17 cellular contexts compared by ENCODE assay signal in genomic region chr1:88009916-88010315, GRCh38.
DNase-seq lines count a peak whose midpoint lies in the region; ATAC-seq, FAIRE-seq and TF ChIP-seq lines count a peak whose summit lies in the region.
"Had no signal": no experiment of that assay in that cellular context is flagged by ENCODE, and none has a peak within 500 bp of the region (broad histone marks: within the 10 kb centered on the region; RNA-seq: fewer than 3 reads in every experiment).

No MANE protein-coding gene starts in this region.

- TF ChIP-seq POLR2A in HepG2 (IDR thresholded peaks at IDR 0.05; ENCODE audit: insufficient read depth in 1 of 2, low read depth in 2 of 2, low read length in 2 of 2), result no peak
- TF ChIP-seq POLR2A in right lobe of liver (IDR thresholded peaks at IDR 0.05), result no peak

- TF ChIP-seq RAD21 in HepG2 (CRISPR knock-in tag; IDR thresholded peaks at IDR 0.05), result no peak

- H3K9ac ChIP-seq in HepG2 (ENCODE audit: insufficient read depth, low read depth, low read length), result no peak overlapping the region
- H3K9ac ChIP-seq in keratinocyte (ENCODE audit: control insufficient read depth, extremely low read depth, insufficient read depth, low read length), result no peak overlapping the region
- H3K9ac ChIP-seq: BLaER1 treated with 17β-estradiol and CSF1 and Interleukin-3, amounts not matched to agents 10 nM and 100 nM had no signal

- no peak overlapping the region for H3K27ac Mint-ChIP-seq in type B pancreatic cell
- H3K27ac Mint-ChIP-seq in stimulated activated memory B cell treated with anti-CD40 and anti-IgM and Interleukin-4, amounts not matched to agents 10 μg/mL and 1 μg/mL and 100 μg/mL, for 72 hours, result no peak overlapping the region

- in situ Hi-C loops in HepG2 (cut with HindIII; ENCODE audit: extremely low pct_ligation_motif_present, low pct_unique_long_range_greater_than_20kb), result no loop called here

- intact Hi-C loops in HepG2 (cut with micrococcal nuclease; ENCODE audit: unreplicated experiment), result no loop called here
- intact Hi-C loops in right lobe of liver (cut with DNase I), result no loop called here

- no peak; the same call in 1 of the 3 replicates for ATAC-seq in HepG2
- no peak for ATAC-seq in right lobe of liver
- ATAC-seq in RWPE2 (ENCODE audit: low read depth), result no peak
- ATAC-seq in stimulated activated memory B cell treated with anti-CD40 and anti-IgM and Interleukin-4, amounts not matched to agents 10 μg/mL and 1 μg/mL and 100 μg/mL, for 72 hours, result no peak
- ATAC-seq: K562, SK-N-SH treated with all-trans-retinoic acid at 6 μM for 48 hours had no signal

- POLR2A ChIA-PET in HepG2 (lab: Yijun Ruan, JAX), result no interaction called here

- no TSS peak for BruUV-seq in HepG2 (replicated peaks; lab: Mats Ljungman, UMichigan)

- H3K27me3 Mint-ChIP-seq in type B pancreatic cell, result no peaks in the 10 kb centered on the region
- H3K27me3 Mint-ChIP-seq in stimulated activated memory B cell treated with anti-CD40 and anti-IgM and Interleukin-4, amounts not matched to agents 10 μg/mL and 1 μg/mL and 100 μg/mL, for 72 hours, result no peaks in the 10 kb centered on the region

- H3K4me2 ChIP-seq in HepG2 (ENCODE audit: low read depth, low read length) (no peak overlapping the region), keratinocyte (ENCODE audit: control insufficient read depth, extremely low read depth, insufficient read depth, low read depth, low read length) (no peak overlapping the region)
- H3K4me2 ChIP-seq: BLaER1 treated with 17β-estradiol and CSF1 and Interleukin-3, amounts not matched to agents 10 nM and 100 nM had no signal

- H3K79me2 ChIP-seq in HepG2 (ENCODE audit: insufficient read depth, low read length) (no peaks in the 10 kb centered on the region), keratinocyte (ENCODE audit: control insufficient read depth, insufficient read depth, low read length) (no peaks in the 10 kb centered on the region)

- DNase-seq in HepG2 (ENCODE audit: low spot score) (no peak), right lobe of liver (no peak), RWPE2 (ENCODE audit: low spot score) (no peak), keratinocyte (ENCODE audit: low read depth, low spot score) (no peak), type B pancreatic cell (ENCODE audit: extremely low spot score, unreplicated experiment) (no peak), dedifferentiated amniotic fluid mesenchymal stem cell (ENCODE audit: extremely low spot score) (no peak), HCEC 1CT (no peak)
- DNase-seq: GF-D8, NCI-H1436, NCI-H2029, NCI-H524, Peyer's patch, SHP77 had no signal

- no peaks in the 10 kb centered on the region for H3K4me1 Mint-ChIP-seq in type B pancreatic cell (ENCODE audit: unreplicated experiment)
- no peaks in the 10 kb centered on the region for H3K4me1 Mint-ChIP-seq in stimulated activated memory B cell treated with anti-CD40 and anti-IgM and Interleukin-4, amounts not matched to agents 10 μg/mL and 1 μg/mL and 100 μg/mL, for 72 hours

- 4% methylated on average over 1 of the region's 1 CpG for WGBS in HepG2 (ENCODE audit: low lambda C conversion rate)
- WGBS in right lobe of liver (ENCODE audit: insufficient coverage, low coverage, low lambda C conversion rate, missing lambda C conversion rate), result 50% methylated on average over 1 of the region's 1 CpG

- dilution Hi-C loops in keratinocyte (cut with MboI; ENCODE audit: extremely low pct_ligation_motif_present, low sequenced_read_pairs), result no loop called here

- H3K27me3 ChIP-seq in HepG2 (ENCODE audit: control insufficient read depth in 1 of 2, insufficient read depth in 2 of 2, low read length in 2 of 2), result no peaks in the 10 kb centered on the region
- no peaks in the 10 kb centered on the region for H3K27me3 ChIP-seq in right lobe of liver
- no peaks in the 10 kb centered on the region for H3K27me3 ChIP-seq in RWPE2 (ENCODE audit: insufficient read depth, poor library complexity, severe bottlenecking)
- H3K27me3 ChIP-seq in keratinocyte (ENCODE audit: control insufficient read depth, extremely low read depth, insufficient read depth, low read length), result no peaks in the 10 kb centered on the region
- H3K27me3 ChIP-seq: BLaER1 treated with 17β-estradiol and CSF1 and Interleukin-3, amounts not matched to agents 10 nM and 100 nM; Peyer's patch had no signal

- no peaks in the 10 kb centered on the region for H3K9me1 ChIP-seq in keratinocyte (ENCODE audit: control insufficient read depth, extremely low read depth, insufficient read depth, low read length)

- H3K4me1 ChIP-seq in HepG2 (ENCODE audit: insufficient read depth, low read length) (no peaks in the 10 kb centered on the region), right lobe of liver (no peaks in the 10 kb centered on the region), RWPE2 (ENCODE audit: insufficient read depth, poor library complexity, severe bottlenecking) (peaks cover 11% of the 10 kb centered on the region), keratinocyte (ENCODE audit: control insufficient read depth, extremely low read depth, insufficient read depth, low read length) (peaks cover 19% of the 10 kb centered on the region)
- H3K4me1 ChIP-seq: Peyer's patch had no signal

- H3K9me3 ChIP-seq in HepG2 (ENCODE audit: low read length), result no peaks in the 10 kb centered on the region
- no peaks in the 10 kb centered on the region for H3K9me3 ChIP-seq in right lobe of liver
- H3K9me3 ChIP-seq in RWPE2 (ENCODE audit: severe bottlenecking), result no peaks in the 10 kb centered on the region
- H3K9me3 ChIP-seq in keratinocyte (ENCODE audit: control insufficient read depth, low read depth, low read length), result no peaks in the 10 kb centered on the region
- H3K9me3 ChIP-seq: BLaER1 treated with 17β-estradiol and CSF1 and Interleukin-3, amounts not matched to agents 10 nM and 100 nM; Peyer's patch had no signal

- H3K36me3 ChIP-seq in HepG2 (replicated peaks in 1 of 2; ENCODE audit: control insufficient read depth in 1 of 2, insufficient read depth in 2 of 2, low read length in 2 of 2), result no peaks in the 10 kb centered on the region
- no peaks in the 10 kb centered on the region for H3K36me3 ChIP-seq in right lobe of liver
- no peaks in the 10 kb centered on the region for H3K36me3 ChIP-seq in RWPE2 (ENCODE audit: low read depth)
- H3K36me3 ChIP-seq in keratinocyte (ENCODE audit: control insufficient read depth in 2 of 2, extremely low read depth in 1 of 2, insufficient read depth in 2 of 2, low read length in 2 of 2), result no peaks in the 10 kb centered on the region
- H3K36me3 ChIP-seq: BLaER1 treated with 17β-estradiol and CSF1 and Interleukin-3, amounts not matched to agents 10 nM and 100 nM; Peyer's patch had no signal

- H3K36me3 Mint-ChIP-seq in type B pancreatic cell, result no peaks in the 10 kb centered on the region
- H3K36me3 Mint-ChIP-seq in stimulated activated memory B cell treated with anti-CD40 and anti-IgM and Interleukin-4, amounts not matched to agents 10 μg/mL and 1 μg/mL and 100 μg/mL, for 72 hours, result no peaks in the 10 kb centered on the region

- H3K27ac ChIP-seq in HepG2 (ENCODE audit: extremely low read length, insufficient read depth, low read length), result no peak overlapping the region
- H3K27ac ChIP-seq in right lobe of liver, result no peak overlapping the region
- no peak overlapping the region for H3K27ac ChIP-seq in RWPE2 (ENCODE audit: poor library complexity, severe bottlenecking)
- no peak overlapping the region for H3K27ac ChIP-seq in keratinocyte (ENCODE audit: control insufficient read depth, insufficient read depth, low read length)
- H3K27ac ChIP-seq: BLaER1 treated with 17β-estradiol and CSF1 and Interleukin-3, amounts not matched to agents 10 nM and 100 nM; Peyer's patch had no signal

- TF ChIP-seq CTCF in HepG2 (CRISPR knock-in tag; IDR thresholded peaks at IDR 0.05), result peak; percentile 20; the same call in 1 of the 2 replicates
- TF ChIP-seq CTCF in right lobe of liver (IDR thresholded peaks at IDR 0.05), result peak in 2 of 4 donors; percentile 7 to 9
- TF ChIP-seq CTCF in RWPE2 (IDR thresholded peaks at IDR 0.05; ENCODE audit: poor library complexity, severe bottlenecking), result peak; percentile 6
- TF ChIP-seq CTCF in keratinocyte (optimal IDR thresholded peaks at IDR 0.05 in 1 of 3, IDR thresholded peaks at IDR 0.05 in 1 of 3, conservative IDR thresholded peaks at IDR 0.05 in 1 of 3; ENCODE audit: extremely low read depth in 1 of 3, insufficient read depth in 2 of 3, low read length in 3 of 3), result peak in 2 of 3 experiments; percentile 11 to 18
- peak; percentile 37 for TF ChIP-seq CTCF in type B pancreatic cell (conservative IDR thresholded peaks at IDR 0.05)

- no peak for TF ChIP-seq EP300 in HepG2 (IDR thresholded peaks at IDR 0.05; ENCODE audit: low read depth in 2 of 2, low read length in 2 of 2)
- TF ChIP-seq EP300 in HepG2 (CRISPR knock-in tag; IDR thresholded peaks at IDR 0.05; ENCODE audit: borderline replicate concordance), result no peak

- FAIRE-seq in HepG2 (lab: Jason Lieb, UNC) (no peak), keratinocyte (lab: Jason Lieb, UNC) (no peak)
- FAIRE-seq: K562 had no signal

- no peaks in the 10 kb centered on the region for H3K9me3 Mint-ChIP-seq in type B pancreatic cell
- H3K9me3 Mint-ChIP-seq in stimulated activated memory B cell treated with anti-CD40 and anti-IgM and Interleukin-4, amounts not matched to agents 10 μg/mL and 1 μg/mL and 100 μg/mL, for 72 hours, result no peaks in the 10 kb centered on the region

- H3K4me3 ChIP-seq in HepG2 (replicated peaks in 1 of 3; ENCODE audit: insufficient read depth in 1 of 3, low read depth in 2 of 3, low read length in 3 of 3), result no peak overlapping the region
- H3K4me3 ChIP-seq in right lobe of liver, result no peak overlapping the region
- H3K4me3 ChIP-seq in RWPE2 (ENCODE audit: severe bottlenecking), result no peak overlapping the region
- no peak overlapping the region for H3K4me3 ChIP-seq in keratinocyte (ENCODE audit: control insufficient read depth in 2 of 3, extremely low read depth in 1 of 3, insufficient read depth in 2 of 3, low read depth in 1 of 3, low read length in 3 of 3)
- H3K4me3 ChIP-seq: BLaER1 treated with 17β-estradiol and CSF1 and Interleukin-3, amounts not matched to agents 10 nM and 100 nM; K562; Peyer's patch had no signal

- H4K20me1 ChIP-seq in HepG2 (ENCODE audit: insufficient read depth, low read length) (no peaks in the 10 kb centered on the region), keratinocyte (ENCODE audit: control insufficient read depth, extremely low read depth, insufficient read depth, low read length) (no peaks in the 10 kb centered on the region)
- H4K20me1 ChIP-seq: BLaER1 treated with 17β-estradiol and CSF1 and Interleukin-3, amounts not matched to agents 10 nM and 100 nM had no signal

- no peak overlapping the region for H3K4me3 Mint-ChIP-seq in type B pancreatic cell
- no peak overlapping the region for H3K4me3 Mint-ChIP-seq in stimulated activated memory B cell treated with anti-CD40 and anti-IgM and Interleukin-4, amounts not matched to agents 10 μg/mL and 1 μg/mL and 100 μg/mL, for 72 hours

- H2AFZ ChIP-seq in HepG2 (ENCODE audit: low read length), result no peak overlapping the region
- no peak overlapping the region for H2AFZ ChIP-seq in keratinocyte (ENCODE audit: control insufficient read depth, low read length)

- CTCF ChIA-PET in HepG2 (lab: Yijun Ruan, JAX; ENCODE audit: low intra/inter-chr PET ratio, low total read pairs), result no interaction called here

TF ChIP-seq in HepG2, 621 proteins besides CTCF, POLR2A, EP300 and RAD21:
- TF ChIP-seq SMAD3 (CRISPR knock-in tag; IDR thresholded peaks at IDR 0.05), result no peak
- peak; percentile 34; the same call in 1 of the 2 replicates for TF ChIP-seq STAG1 (CRISPR knock-in tag; IDR thresholded peaks at IDR 0.05)
